8 cellular contexts compared by ENCODE assay signal in genomic region chr2:222861411-222862067, GRCh38. TPM values are rescaled to one million over a fixed set of nuclear protein-coding genes. Genes with fewer than 3 reads are reported as not detected.
DNase-seq lines count a peak whose midpoint lies in the region; ATAC-seq, FAIRE-seq and TF ChIP-seq lines count a peak whose summit lies in the region.

No MANE protein-coding gene starts in this region.

- 2% methylated on average over 14 of the region's 42 CpGs for WGBS in A549 (ENCODE audit: missing lambda C conversion rate)
- whole genome bisulfite sequencing in right lobe of liver (ENCODE audit: insufficient coverage, low coverage, low lambda C conversion rate, missing lambda C conversion rate): under 1% methylated on average over 22 of the region's 42 CpGs

- FAIRE-seq in A549 (lab: Jason Lieb, UNC): no peak

- H3K4me2 ChIP-seq in A549: peak overlapping the region; percentile 83

- intact Hi-C loops in right lobe of liver (cut with DNase I): loop anchor here in 1 of 2 donors (10.0 kb wide), 1 partner anchor 67 kb away; no protein-coding TSS in a partner anchor

- H3K4me1 ChIP-seq in A549: peaks cover 52% of the 10 kb centered on the region
- peaks cover 0 to 52% (median 14%) of the 10 kb centered on the region in 4 donors for H3K4me1 ChIP-seq in right lobe of liver

- POLR2A ChIA-PET in A549 (lab: Yijun Ruan, JAX): interaction anchor here (0.7 to 3.9 kb wide), 5 partner anchors 18 to 206 kb away, joined by 3 to 43 read pairs (median 7); partner anchors contain the start of gene FARSB

- TF ChIP-seq RAD21 in A549 (conservative IDR thresholded peaks at IDR 0.05 in 1 of 2, IDR thresholded peaks at IDR 0.05 in 1 of 2): no peak

- no peaks in the 10 kb centered on the region for H3K36me3 ChIP-seq in right lobe of liver

- TF ChIP-seq POLR2A in A549 (IDR thresholded peaks at IDR 0.05; ENCODE audit: low read length): no peak
- no peak for TF ChIP-seq POLR2A in right lobe of liver (IDR thresholded peaks at IDR 0.05)

- no peak for DNase-seq in A549 (ENCODE audit: low read depth in 1 of 2, low spot score in 1 of 2)
- DNase-seq in caudate nucleus (lab: John Stamatoyannopoulos, UW): peak in 30 of 61 donors; percentile 6 to 78 (median 32)
- peak; percentile 55 to 71 (median 60) for DNase-seq in right lobe of liver
- peak; percentile 9 for DNase-seq in stimulated activated CD8-positive, alpha-beta memory T cell treated with anti-CD3 and anti-CD28 coated beads, Interleukin-12 subunit alpha, Interleukin-12 subunit beta, amount 100 ng/mL, for 1 hour (ENCODE audit: low read depth)
- DNase-seq in NCI-H524 treated with DMSO at 0.1 percent for 48 hours (lab: John Stamatoyannopoulos, UW): no peak

- CTCF ChIA-PET in A549 (lab: Yijun Ruan, JAX): interaction anchor here (0.5 to 5.4 kb wide), 26 partner anchors 7 to 171 kb away, joined by 3 to 60 read pairs (median 4); no protein-coding TSS in a partner anchor

- no peak for TF ChIP-seq CTCF in A549 (IDR thresholded peaks at IDR 0.05)
- peak; percentile 25; the same call in 1 of the 2 replicates for TF ChIP-seq CTCF in VCaP (conservative IDR thresholded peaks at IDR 0.05)
- TF ChIP-seq CTCF in right lobe of liver (IDR thresholded peaks at IDR 0.05): no peak

- peak; percentile 6 to 32; a peak in 5 of 6 replicates for ATAC-seq in A549
- ATAC-seq in GM18909 (IDR thresholded peaks at IDR 0.05; ENCODE audit: poor library complexity, unreplicated experiment): peak; percentile 45
- peak; percentile 39 for ATAC-seq in HG03432 (IDR thresholded peaks at IDR 0.05; ENCODE audit: unreplicated experiment)
- peak; percentile 12 to 39 (median 20) for ATAC-seq in right lobe of liver

- H3K9me3 ChIP-seq in A549 (no peaks in the 10 kb centered on the region), right lobe of liver (no peaks in the 10 kb centered on the region)

- no peak for TF ChIP-seq EP300 in A549 (IDR thresholded peaks at IDR 0.05)

- H3K27me3 ChIP-seq in right lobe of liver: no peaks in the 10 kb centered on the region

- H3K27ac ChIP-seq in A549 (peak overlapping the region; percentile 97 to 100), VCaP (peak overlapping the region; percentile 94), caudate nucleus (ENCODE audit: low read depth, low read length) (peak overlapping the region; percentile 88), right lobe of liver (peak overlapping the region; percentile 91 to 98 (median 94))

- H3K4me3 ChIP-seq in A549 (peak overlapping the region; percentile 96), right lobe of liver (peak overlapping the region; percentile 87 to 92 (median 89))

TF ChIP-seq in A549, 52 proteins besides CTCF, POLR2A, EP300 and RAD21:
- TF ChIP-seq, protein P1, sequence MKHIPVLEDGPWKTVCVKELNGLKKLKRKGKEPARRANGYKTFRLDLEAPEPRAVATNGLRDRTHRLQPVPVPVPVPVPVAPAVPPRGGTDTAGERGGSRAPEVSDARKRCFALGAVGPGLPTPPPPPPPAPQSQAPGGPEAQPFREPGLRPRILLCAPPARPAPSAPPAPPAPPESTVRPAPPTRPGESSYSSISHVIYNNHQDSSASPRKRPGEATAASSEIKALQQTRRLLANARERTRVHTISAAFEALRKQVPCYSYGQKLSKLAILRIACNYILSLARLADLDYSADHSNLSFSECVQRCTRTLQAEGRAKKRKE (CRISPR knock-in tag; IDR thresholded peaks at IDR 0.05; ENCODE audit: low read depth): no peak
TF ChIP-seq in A549: peak in this region for 0.

RNA-seq across cellular contexts. Expression of gene ACSL3, which starts 0.7 kb away (rescaled TPM):
- polyA plus RNA-seq in A549 (2011; rRNA removed) (160 and 209 TPM in 2 replicates), A549 (2017; fragmentation: RNase III; extraction: RNeasy Plus Mini Kit Qiagen cat#74134 plus additional on column Dnase treatment) (89.1 to 142 TPM (median 128 TPM) in 3 replicates)
- polyA plus RNA-seq in A549 (2012; cell fraction: cytosol; rRNA removed): 35.0 and 40.1 TPM in 2 replicates
- 48.9 and 60.2 TPM in 2 replicates for polyA plus RNA-seq in A549 (2012; cell fraction: nucleus; rRNA removed)
- polyA minus RNA-seq in A549 (2011; rRNA and poly(A)+ RNA removed): 149 and 161 TPM in 2 replicates
- total RNA-seq in right lobe of liver: 10 to 100 TPM; 31.1 to 73.0 (median 49.9) TPM

Comparison
In these comparisons a context has a peak if more than half of its experiments do, and no peak if none do; other contexts are left out.
1. DNase-seq: peak in right lobe of liver (3 of 3) and stimulated activated CD8-positive, alpha-beta memory T cell treated with anti-CD3 and anti-CD28 coated beads, Interleukin-12 subunit alpha, Interleukin-12 subunit beta, amount 100 ng/mL, for 1 hour (single experiment); none in A549 (0 of 2) and NCI-H524 treated with DMSO at 0.1 percent for 48 hours (single experiment).
2. Peak in every context shown above with its lines, with median percentiles within 50 percentile points of each other: ATAC-seq and H3K27ac ChIP-seq.